8 cellular contexts compared by ENCODE assay signal in the genomic region with DNA sequence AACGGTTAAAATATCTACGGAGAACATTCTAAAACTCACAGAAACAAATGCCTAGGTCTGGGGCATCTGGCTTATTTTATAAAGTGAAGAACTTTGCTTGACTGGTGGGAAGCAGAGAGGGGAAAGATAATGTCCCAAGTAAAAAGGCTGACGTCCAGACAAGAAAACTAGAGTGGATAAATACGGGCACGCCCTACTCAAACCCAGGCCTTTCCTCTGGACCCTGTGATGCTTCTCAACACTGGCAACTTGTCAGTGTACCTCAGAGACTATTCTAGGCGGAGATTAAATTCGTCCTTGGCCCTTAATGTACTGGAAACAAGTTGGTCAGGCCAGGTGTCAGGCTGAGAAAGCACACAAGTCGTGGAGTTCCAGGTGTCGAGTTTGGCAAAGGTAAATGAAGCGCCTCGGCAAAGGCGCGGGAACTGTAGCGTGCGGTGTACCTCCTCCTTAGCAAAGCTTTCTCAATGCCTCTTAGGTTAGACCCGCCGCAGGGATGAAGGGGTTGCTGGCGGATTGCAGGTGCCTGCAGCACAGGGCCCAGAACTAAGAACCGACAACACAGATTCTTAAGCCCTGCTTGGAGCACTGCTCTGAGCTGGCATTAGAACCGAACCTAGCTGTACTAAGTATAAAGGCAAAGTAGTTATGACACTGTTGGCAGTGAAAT. TPM values are rescaled to one million over a fixed set of nuclear protein-coding genes. Genes with fewer than 3 reads are reported as not detected.
A peak's percentile ranks its signal among the peaks of the same experiment; 100 is the strongest.
DNase-seq lines count a peak whose midpoint lies in the region; ATAC-seq and TF ChIP-seq lines count a peak whose summit lies in the region.

No MANE protein-coding gene starts in this region.

- no peaks in the 10 kb centered on the region for H3K27me3 Mint-ChIP-seq in activated naive CD8-positive, alpha-beta T cell

- peaks cover 45% of the 10 kb centered on the region for H3K4me1 Mint-ChIP-seq in activated naive CD8-positive, alpha-beta T cell (ENCODE audit: low read depth)

- peak; percentile 1 for ATAC-seq in HG03159 (IDR thresholded peaks at IDR 0.05; ENCODE audit: unreplicated experiment)
- ATAC-seq in GM21390 (IDR thresholded peaks at IDR 0.05; ENCODE audit: unreplicated experiment): no peak

- H3K4me1 ChIP-seq in iPS-15b (ENCODE audit: control insufficient read depth, insufficient read depth, low read length) (peaks cover 15% of the 10 kb centered on the region), spleen (peaks cover 47 to 87% (median 63%) of the 10 kb centered on the region in 6 donors)

- H3K36me3 ChIP-seq in iPS-15b (ENCODE audit: control insufficient read depth, insufficient read depth, low read length): no peaks in the 10 kb centered on the region
- H3K36me3 ChIP-seq in spleen: peaks cover 0 to 2% (median under 1%) of the 10 kb centered on the region in 6 donors

- H3K9ac ChIP-seq in iPS-15b (ENCODE audit: low read depth, low read length): peak overlapping the region; percentile 39

- DNase-seq in GM12864 (ENCODE audit: low read depth) (no peak), spleen (peak; percentile 89), HuH-7.5 (ENCODE audit: low spot score) (no peak), NCI-H128 (lab: John Stamatoyannopoulos, UW; ENCODE audit: unreplicated experiment) (no peak)

- 53 to 66% (median 60%) methylated on average over 20 of the region's 20 CpGs for WGBS in spleen, 5 donors

- H3K4me3 ChIP-seq in GM12864 (ENCODE audit: low read depth, low read length) (peak overlapping the region; percentile 78), iPS-15b (ENCODE audit: low read depth, low read length) (peak overlapping the region; percentile 93), spleen (peak overlapping the region; percentile 20 to 75 (median 46))

- H3K27ac ChIP-seq in spleen: peak overlapping the region; percentile 98 to 100 (median 99)

- peak overlapping the region; percentile 98 for H3K27ac Mint-ChIP-seq in activated naive CD8-positive, alpha-beta T cell

- no peak for TF ChIP-seq POLR2A in spleen (IDR thresholded peaks at IDR 0.05)

- TF ChIP-seq CTCF in GM12864 (IDR thresholded peaks at IDR 0.05; ENCODE audit: low read depth, low read length, missing control alignments) (no peak), spleen (IDR thresholded peaks at IDR 0.05 in 8 of 11, conservative IDR thresholded peaks at IDR 0.05 in 3 of 11) (no peak)

- intact Hi-C loops in spleen (cut with DNase I; ENCODE audit: low total_unique reads): no loop called here

- no peaks in the 10 kb centered on the region for H3K27me3 ChIP-seq in iPS-15b (ENCODE audit: control insufficient read depth, insufficient read depth, low read length)
- no peaks in the 10 kb centered on the region for H3K27me3 ChIP-seq in spleen (replicated peaks in 1 of 7)

- H3K4me3 Mint-ChIP-seq in activated naive CD8-positive, alpha-beta T cell: peak overlapping the region; percentile 84

- H3K36me3 Mint-ChIP-seq in activated naive CD8-positive, alpha-beta T cell: peaks cover 6% of the 10 kb centered on the region

- H3K9me3 ChIP-seq in iPS-15b (ENCODE audit: control insufficient read depth, insufficient read depth, low read length): no peaks in the 10 kb centered on the region
- H3K9me3 ChIP-seq in spleen: no peaks in the 10 kb centered on the region

- peaks cover 3% of the 10 kb centered on the region for H3K9me3 Mint-ChIP-seq in activated naive CD8-positive, alpha-beta T cell (ENCODE audit: low read depth)

RNA-seq across cellular contexts. Expression of a gene that starts 0.7 kb away (rescaled TPM):
- 10 to 100 TPM; 35.4 to 53.8 (median 48.6) TPM for total RNA-seq in spleen
- polyA plus RNA-seq in spleen: 10 to 100 TPM; 19.0 to 41.9 (median 25.8) TPM

RNA-seq across cellular contexts. Expression of a gene that starts 18.9 kb away (rescaled TPM):
- total RNA-seq in spleen: 10 to 100 TPM; 23.5 to 45.1 (median 33.5) TPM
- 10 to 100 TPM; 34.2 to 45.9 (median 37.0) TPM for polyA plus RNA-seq in spleen
